20 cellular contexts compared by ENCODE assay signal in genomic region chr5:178470693-178471025, GRCh38.
DNase-seq lines count a peak whose midpoint lies in the region; ATAC-seq and TF ChIP-seq lines count a peak whose summit lies in the region.
"Had no signal": no experiment of that assay in that cellular context is flagged by ENCODE, and none has a peak within 500 bp of the region (broad histone marks: within the 10 kb centered on the region; RNA-seq: fewer than 3 reads in every experiment).

No MANE protein-coding gene starts in this region.

- H4K91ac ChIP-seq in neuronal stem cell (ENCODE audit: low read depth, low read length, poor library complexity), result no peak overlapping the region

- no peaks in the 10 kb centered on the region for H3K79me2 ChIP-seq in mesendoderm (ENCODE audit: control insufficient read depth, insufficient read depth, low read length)

- H3K4me2 ChIP-seq in BLaER1 (peak overlapping the region; percentile 78), mesendoderm (ENCODE audit: low read length) (no peak overlapping the region), neuronal stem cell (ENCODE audit: insufficient read depth, low read length, poor library complexity, severe bottlenecking) (no peak overlapping the region)
- H3K4me2 ChIP-seq: A549 had no signal

- no CpG with 5 or more reads among the region's 7 CpGs for WGBS in mesendoderm (ENCODE audit: extremely low coverage, insufficient coverage, low lambda C conversion rate)
- no CpG with 5 or more reads among the region's 7 CpGs for whole genome bisulfite sequencing in neuronal stem cell (ENCODE audit: extremely low coverage in 2 of 2, insufficient read length in 2 of 2, insufficient replicate concordance in 1 of 2), 2 donors

- H4K20me1 ChIP-seq in BLaER1, result no peaks in the 10 kb centered on the region

- H2BK120ac ChIP-seq in mesendoderm (ENCODE audit: low read depth, low read length), result no peak overlapping the region
- H2BK120ac ChIP-seq in neuronal stem cell (ENCODE audit: low read depth, low read length), result no peak overlapping the region

- peak overlapping the region; percentile 18; the same call in 1 of the 2 replicates for H3K27ac ChIP-seq in BLaER1
- H3K27ac ChIP-seq in WERI-Rb-1, result peak overlapping the region; percentile 77
- peak overlapping the region; percentile 63 for H3K27ac ChIP-seq in mesendoderm (ENCODE audit: low read depth, low read length)
- H3K27ac ChIP-seq in neuronal stem cell (replicated peaks; ENCODE audit: low read length), result no peak overlapping the region
- H3K27ac ChIP-seq: 22Rv1, A549 had no signal

- peaks cover 85% of the 10 kb centered on the region for H3K4me1 ChIP-seq in BLaER1
- H3K4me1 ChIP-seq in mesendoderm (ENCODE audit: control insufficient read depth, low read depth, low read length), result peaks cover 12% of the 10 kb centered on the region
- peaks cover 13 to 21% of the 10 kb centered on the region in 2 donors for H3K4me1 ChIP-seq in neuronal stem cell (ENCODE audit: control insufficient read depth in 2 of 2, insufficient read depth in 1 of 2, low read depth in 1 of 2, low read length in 2 of 2)
- H3K4me1 ChIP-seq: A549 had no signal

- H4K8ac ChIP-seq in mesendoderm (ENCODE audit: low read depth, low read length) (no peak overlapping the region), neuronal stem cell (ENCODE audit: low read depth, low read length) (no peak overlapping the region)

- peak overlapping the region; percentile 12 for H2BK5ac ChIP-seq in mesendoderm (ENCODE audit: low read length)
- H2BK5ac ChIP-seq in neuronal stem cell (ENCODE audit: low read length), result no peak overlapping the region

- H2BK15ac ChIP-seq in mesendoderm (replicated peaks; ENCODE audit: low read depth), result no peak overlapping the region
- peak overlapping the region; percentile 62 for H2BK15ac ChIP-seq in neuronal stem cell (ENCODE audit: low read length)

- H2AK5ac ChIP-seq in mesendoderm (ENCODE audit: low read length), result no peak overlapping the region
- H2AK5ac ChIP-seq in neuronal stem cell (ENCODE audit: low read depth, low read length), result no peak overlapping the region

- no peak overlapping the region for H3K4ac ChIP-seq in mesendoderm (ENCODE audit: low read depth, low read length)
- H3K4ac ChIP-seq in neuronal stem cell (ENCODE audit: low read length), result no peak overlapping the region

- H3K36me3 Mint-ChIP-seq in progenitor cell of endocrine pancreas (ENCODE audit: insufficient read depth), result peaks cover 1% of the 10 kb centered on the region
- H3K36me3 Mint-ChIP-seq: CD8-positive, alpha-beta T cell had no signal

- H4K5ac ChIP-seq in mesendoderm (ENCODE audit: low read length), result no peak overlapping the region

- peaks cover 22% of the 10 kb centered on the region for H3K4me1 Mint-ChIP-seq in progenitor cell of endocrine pancreas (ENCODE audit: low read depth)
- H3K4me1 Mint-ChIP-seq: IgD-negative memory B cell had no signal

- no peaks in the 10 kb centered on the region for H3K79me1 ChIP-seq in mesendoderm (ENCODE audit: low read length)
- no peaks in the 10 kb centered on the region for H3K79me1 ChIP-seq in neuronal stem cell (ENCODE audit: low read depth, low read length)

- H3K36me3 ChIP-seq in BLaER1 (no peaks in the 10 kb centered on the region), WERI-Rb-1 (no peaks in the 10 kb centered on the region), mesendoderm (ENCODE audit: control insufficient read depth, insufficient read depth, low read length) (no peaks in the 10 kb centered on the region), neuronal stem cell (replicated peaks in 1 of 2; ENCODE audit: control insufficient read depth in 2 of 2, insufficient read depth in 2 of 2, low read length in 2 of 2) (no peaks in the 10 kb centered on the region)

- no peak overlapping the region for H3K4me3 Mint-ChIP-seq in progenitor cell of endocrine pancreas (ENCODE audit: low read depth)
- H3K4me3 Mint-ChIP-seq: CD8-positive, alpha-beta T cell; HFFc6; IgD-negative memory B cell had no signal

- H3K9ac ChIP-seq in BLaER1 (no peak overlapping the region), mesendoderm (ENCODE audit: low read length) (no peak overlapping the region), neuronal stem cell (ENCODE audit: low read depth, low read length, poor library complexity) (no peak overlapping the region)

- H2AFZ ChIP-seq in neuronal stem cell (ENCODE audit: low read length), result no peak overlapping the region

- TF ChIP-seq CTCF in WERI-Rb-1 (IDR thresholded peaks at IDR 0.05; ENCODE audit: low read depth, low read length) (no peak), progenitor cell of endocrine pancreas (IDR thresholded peaks at IDR 0.05; ENCODE audit: unreplicated experiment) (no peak)

- H3K9me3 Mint-ChIP-seq in progenitor cell of endocrine pancreas (ENCODE audit: low read depth), result peaks cover 4% of the 10 kb centered on the region
- H3K9me3 Mint-ChIP-seq: CD8-positive, alpha-beta T cell had no signal

- H3K14ac ChIP-seq in neuronal stem cell (ENCODE audit: low read length), result no peak overlapping the region

- no peak overlapping the region for H2BK12ac ChIP-seq in neuronal stem cell (ENCODE audit: low read length)

- no peak overlapping the region for H3K27ac Mint-ChIP-seq in progenitor cell of endocrine pancreas
- H3K27ac Mint-ChIP-seq: CD8-positive, alpha-beta T cell; HFFc6 had no signal

- H3K27me3 ChIP-seq in BLaER1 (no peaks in the 10 kb centered on the region), WERI-Rb-1 (ENCODE audit: insufficient read depth, low read depth, severe bottlenecking) (no peaks in the 10 kb centered on the region), mesendoderm (ENCODE audit: insufficient read depth, low read length, poor library complexity) (no peaks in the 10 kb centered on the region), neuronal stem cell (ENCODE audit: control insufficient read depth in 3 of 3, insufficient read depth in 3 of 3, low read depth in 1 of 3, low read length in 3 of 3) (no peaks in the 10 kb centered on the region)

- H3K56ac ChIP-seq in mesendoderm (ENCODE audit: low read length), result peak overlapping the region; percentile 83

- H3K27me3 Mint-ChIP-seq in progenitor cell of endocrine pancreas, result peaks cover 17% of the 10 kb centered on the region

- no peak for DNase-seq in WERI-Rb-1
- no peak for DNase-seq in mesendoderm
- no peak for DNase-seq in neuronal stem cell (ENCODE audit: low spot score)
- no peak for DNase-seq in progenitor cell of endocrine pancreas (ENCODE audit: low spot score, unreplicated experiment)
- DNase-seq in NCI-H2227 treated with DMSO at 0.1 percent for 48 hours (lab: John Stamatoyannopoulos, UW), result no peak
- DNase-seq: AML-193; Calu3; CD8-positive, alpha-beta T cell; DMS79 treated with DMSO at 0.1 percent for 48 hours; GOT3; HFFc6; KG1 had no signal

- H3K4me3 ChIP-seq in BLaER1 (no peak overlapping the region), WERI-Rb-1 (ENCODE audit: low read depth, low read length) (no peak overlapping the region), mesendoderm (ENCODE audit: low read length) (no peak overlapping the region), neuronal stem cell (ENCODE audit: low read length in 2 of 2) (no peak overlapping the region)
- H3K4me3 ChIP-seq: A549, GM12878 had no signal

- H3K23ac ChIP-seq in mesendoderm (ENCODE audit: low read length) (no peak overlapping the region), neuronal stem cell (ENCODE audit: low read depth, low read length, poor library complexity) (no peak overlapping the region)

- no peak overlapping the region for H3K18ac ChIP-seq in mesendoderm (ENCODE audit: low read length)
- H3K18ac ChIP-seq in neuronal stem cell (ENCODE audit: low read length), result no peak overlapping the region

- H3K9me3 ChIP-seq in BLaER1, result peaks cover 3% of the 10 kb centered on the region
- no peaks in the 10 kb centered on the region for H3K9me3 ChIP-seq in WERI-Rb-1 (ENCODE audit: severe bottlenecking)
- peaks cover 0 to 11% of the 10 kb centered on the region in 2 donors for H3K9me3 ChIP-seq in neuronal stem cell (replicated peaks in 1 of 2; ENCODE audit: control insufficient read depth in 2 of 2, insufficient read depth in 1 of 2, low read depth in 1 of 2, low read length in 2 of 2)

- no peak for ATAC-seq in GM18909 (IDR thresholded peaks at IDR 0.05; ENCODE audit: poor library complexity, unreplicated experiment)
- ATAC-seq: A549; CD8-positive, alpha-beta T cell; GM12878; HCT116; HepG2 had no signal
